8 cellular contexts compared by ENCODE assay signal in the genomic region with DNA sequence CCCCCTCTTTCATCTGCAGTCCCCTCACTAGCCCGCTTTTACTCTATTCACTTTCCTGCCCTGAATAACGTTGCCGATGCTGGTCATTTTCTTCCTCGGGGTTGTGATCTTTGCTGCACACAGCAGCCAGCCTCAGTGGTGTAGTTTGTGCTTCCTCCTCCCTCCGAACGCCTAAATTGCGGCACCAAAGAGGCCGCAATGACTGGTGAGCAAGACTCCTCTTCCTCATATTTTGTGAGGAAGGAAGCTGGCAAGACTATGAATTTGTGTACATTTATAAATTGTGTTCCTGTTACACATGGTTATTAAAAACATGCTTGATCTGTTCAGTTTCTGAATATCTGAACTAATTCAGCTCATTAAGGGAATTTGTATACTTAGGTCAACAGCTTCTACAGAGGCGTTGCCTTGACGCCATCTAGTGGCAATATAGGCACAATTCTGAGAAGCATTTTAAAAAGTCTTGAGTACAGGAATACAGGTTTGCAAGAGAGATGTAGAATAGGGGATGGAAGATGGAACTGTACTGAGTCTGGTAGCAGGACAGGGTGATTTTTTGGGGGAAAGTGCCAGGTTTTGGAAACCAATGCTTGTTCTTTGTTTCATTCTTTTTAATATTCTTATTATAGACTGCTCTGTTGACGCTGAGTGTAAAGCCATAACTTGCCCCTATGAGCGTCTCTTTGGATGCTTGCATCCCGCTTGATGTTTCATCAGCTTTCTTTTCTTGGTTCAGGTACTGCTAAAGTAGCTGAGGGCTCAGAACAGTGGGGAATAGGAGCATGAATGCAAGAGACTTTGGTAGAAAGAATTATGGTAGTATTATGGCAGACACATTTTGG. TPM values are rescaled to one million over a fixed set of nuclear protein-coding genes. Genes with fewer than 3 reads are reported as not detected.
DNase-seq lines count a peak whose midpoint lies in the region; ATAC-seq and TF ChIP-seq lines count a peak whose summit lies in the region.

No MANE protein-coding gene starts in this region.

- POLR2A ChIA-PET in A673 (lab: Charles Lee; ENCODE audit: low non-redundant PET) = interaction anchor here (0.7 kb wide), 1 partner anchor 1161 kb away, joined by 5 read pairs; no protein-coding TSS in a partner anchor

- CTCF ChIA-PET in A673 (lab: Charles Lee) = interaction anchor here (0.6 to 0.8 kb wide), 2 partner anchors 131 to 475 kb away, joined by 4 to 5 read pairs; no protein-coding TSS in a partner anchor

- no peak overlapping the region for H3K4me3 ChIP-seq in A673 (ENCODE audit: low read depth, low read length, poor library complexity, severe bottlenecking)
- H3K4me3 ChIP-seq in HFF-Myc (replicated peaks; ENCODE audit: low read depth, low read length) = no peak overlapping the region

- no peaks in the 10 kb centered on the region for H3K36me3 Mint-ChIP-seq in natural killer cell treated with Interleukin-12 subunit alpha and Interleukin-12 subunit beta and Interleukin-15 and Interleukin-18, amount 100 ng/mL, for 72 hours
- no peaks in the 10 kb centered on the region for H3K36me3 Mint-ChIP-seq in T-helper 2 cell treated with Interferon-gamma antibody and Interleukin-4, amounts not matched to agents 5 μg/mL and 100 μg/mL, for 36 hours (ENCODE audit: low read depth)

- peaks cover 3 to 5% of the 10 kb centered on the region in 2 donors for H3K4me1 Mint-ChIP-seq in natural killer cell treated with Interleukin-12 subunit alpha and Interleukin-12 subunit beta and Interleukin-15 and Interleukin-18, amount 100 ng/mL, for 72 hours (ENCODE audit: low read depth in 2 of 2)
- H3K4me1 Mint-ChIP-seq in T-helper 2 cell treated with Interferon-gamma antibody and Interleukin-4, amounts not matched to agents 5 μg/mL and 100 μg/mL, for 36 hours (ENCODE audit: low read depth) = no peaks in the 10 kb centered on the region

- no peaks in the 10 kb centered on the region for H3K4me1 ChIP-seq in A673 (ENCODE audit: insufficient read depth, low read length, poor library complexity, severe bottlenecking)

- intact Hi-C loops in A673 (cut with micrococcal nuclease; ENCODE audit: unreplicated experiment) = loop anchor here (1.0 to 10.0 kb wide), 2 partner anchors 132 to 1159 kb away; no protein-coding TSS in a partner anchor

- no peaks in the 10 kb centered on the region for H3K36me3 ChIP-seq in A673 (ENCODE audit: insufficient read depth, low read length, poor library complexity, severe bottlenecking)

- H3K4me3 Mint-ChIP-seq in natural killer cell treated with Interleukin-12 subunit alpha and Interleukin-12 subunit beta and Interleukin-15 and Interleukin-18, amount 100 ng/mL, for 72 hours = no peak overlapping the region
- no peak overlapping the region for H3K4me3 Mint-ChIP-seq in T-helper 2 cell treated with Interferon-gamma antibody and Interleukin-4, amounts not matched to agents 5 μg/mL and 100 μg/mL, for 36 hours

- DNase-seq in A673 (ENCODE audit: low spot score) (peak; percentile 63), GM10266 (ENCODE audit: extremely low spot score) (peak; percentile 56), HFF-Myc (ENCODE audit: extremely low read depth, low read depth) (peak; percentile 11), NCI-H128 (lab: John Stamatoyannopoulos, UW; ENCODE audit: unreplicated experiment) (peak; percentile 4), SW480 (ENCODE audit: low spot score) (peak; percentile 56)
- peak; percentile 74 for DNase-seq in natural killer cell treated with Interleukin-12 subunit alpha and Interleukin-12 subunit beta and Interleukin-15 and Interleukin-18, amount 100 ng/mL, for 72 hours (ENCODE audit: low spot score)
- DNase-seq in T-helper 2 cell treated with Interferon-gamma antibody and Interleukin-4, amounts not matched to agents 5 μg/mL and 100 μg/mL, for 36 hours (ENCODE audit: low spot score) = no peak

- peak; percentile 53 for ATAC-seq in esophagus mucosa
- no peak for ATAC-seq in natural killer cell treated with Interleukin-12 subunit alpha and Interleukin-12 subunit beta and Interleukin-15 and Interleukin-18, amount 100 ng/mL, for 72 hours

- H3K27ac ChIP-seq in A673 (ENCODE audit: low read depth, low read length, poor library complexity, severe bottlenecking) = no peak overlapping the region

- H3K27ac Mint-ChIP-seq in natural killer cell treated with Interleukin-12 subunit alpha and Interleukin-12 subunit beta and Interleukin-15 and Interleukin-18, amount 100 ng/mL, for 72 hours = no peak overlapping the region
- no peak overlapping the region for H3K27ac Mint-ChIP-seq in T-helper 2 cell treated with Interferon-gamma antibody and Interleukin-4, amounts not matched to agents 5 μg/mL and 100 μg/mL, for 36 hours

- no peaks in the 10 kb centered on the region for H3K27me3 ChIP-seq in A673 (replicated peaks; ENCODE audit: insufficient read depth, low read depth, low read length, poor library complexity)

- no peaks in the 10 kb centered on the region for H3K9me3 Mint-ChIP-seq in natural killer cell treated with Interleukin-12 subunit alpha and Interleukin-12 subunit beta and Interleukin-15 and Interleukin-18, amount 100 ng/mL, for 72 hours
- H3K9me3 Mint-ChIP-seq in T-helper 2 cell treated with Interferon-gamma antibody and Interleukin-4, amounts not matched to agents 5 μg/mL and 100 μg/mL, for 36 hours = no peaks in the 10 kb centered on the region

- H3K27me3 Mint-ChIP-seq in natural killer cell treated with Interleukin-12 subunit alpha and Interleukin-12 subunit beta and Interleukin-15 and Interleukin-18, amount 100 ng/mL, for 72 hours = no peaks in the 10 kb centered on the region
- H3K27me3 Mint-ChIP-seq in T-helper 2 cell treated with Interferon-gamma antibody and Interleukin-4, amounts not matched to agents 5 μg/mL and 100 μg/mL, for 36 hours (ENCODE audit: low read depth) = no peaks in the 10 kb centered on the region

- BruUV-seq in A673 (replicated peaks; lab: Mats Ljungman, UMichigan) = no TSS peak

- no peaks in the 10 kb centered on the region for H3K9me3 ChIP-seq in A673 (ENCODE audit: low read depth, low read length, poor library complexity, severe bottlenecking)

- TF ChIP-seq CTCF in A673 (conservative IDR thresholded peaks at IDR 0.05; ENCODE audit: low read depth, low read length) (peak; percentile 86), GM10266 (IDR thresholded peaks at IDR 0.05; ENCODE audit: control insufficient read depth, insufficient read depth, low read depth, missing control alignments) (peak; percentile 88), HFF-Myc (IDR thresholded peaks at IDR 0.05; ENCODE audit: low read depth, low read length, missing control alignments) (peak; percentile 81)

RNA-seq across cellular contexts. Expression of gene TAS2R5, which starts 4.1 kb away (rescaled TPM):
- 0.43 and 0.72 TPM in 2 replicates for total RNA-seq in A673 (2021)
- total RNA-seq in esophagus mucosa = 1.0 TPM
- 1 to 10 TPM in 1 of 2 donors, under 1 TPM in 1; 0.83 to 3.0 TPM for total RNA-seq in natural killer cell treated with Interleukin-12 subunit alpha and Interleukin-12 subunit beta and Interleukin-15 and Interleukin-18, amount 100 ng/mL, for 72 hours

RNA-seq across cellular contexts. Expression of gene TAS2R4, which starts 9.5 kb away (rescaled TPM):
- 0.56 and 0.66 TPM in 2 replicates for total RNA-seq in A673 (2021)
- total RNA-seq in esophagus mucosa = 0.56 TPM
- total RNA-seq in natural killer cell treated with Interleukin-12 subunit alpha and Interleukin-12 subunit beta and Interleukin-15 and Interleukin-18, amount 100 ng/mL, for 72 hours = 1 to 10 TPM in 1 of 2 donors, under 1 TPM in 1; 0.69 to 1.8 TPM

RNA-seq across cellular contexts. Expression of gene TAS2R3, which starts 22.0 kb away (rescaled TPM):
- total RNA-seq in A673 (2021) = 0.94 and 0.99 TPM in 2 replicates
- 0.96 TPM for total RNA-seq in esophagus mucosa
- 1 to 10 TPM in 1 of 2 donors, under 1 TPM in 1; 0.78 to 3.3 TPM for total RNA-seq in natural killer cell treated with Interleukin-12 subunit alpha and Interleukin-12 subunit beta and Interleukin-15 and Interleukin-18, amount 100 ng/mL, for 72 hours

RNA-seq across cellular contexts. Expression of gene SSBP1, which starts 47.8 kb away (rescaled TPM):
- total RNA-seq in A673 (2021) (186 and 189 TPM in 2 replicates), esophagus mucosa (105 TPM)
- total RNA-seq in natural killer cell treated with Interleukin-12 subunit alpha and Interleukin-12 subunit beta and Interleukin-15 and Interleukin-18, amount 100 ng/mL, for 72 hours = 100 to 1,000 TPM; 163 to 208 TPM

RNA-seq across cellular contexts. Expression of gene PRSS37, which starts 55.4 kb away (rescaled TPM):
- total RNA-seq in A673 (2021) = not detected in 2 replicates
- total RNA-seq in esophagus mucosa = not detected
- total RNA-seq in natural killer cell treated with Interleukin-12 subunit alpha and Interleukin-12 subunit beta and Interleukin-15 and Interleukin-18, amount 100 ng/mL, for 72 hours = not detected
